Comparison of ENCODE assay signal across 31 cellular contexts in the genomic region with DNA sequence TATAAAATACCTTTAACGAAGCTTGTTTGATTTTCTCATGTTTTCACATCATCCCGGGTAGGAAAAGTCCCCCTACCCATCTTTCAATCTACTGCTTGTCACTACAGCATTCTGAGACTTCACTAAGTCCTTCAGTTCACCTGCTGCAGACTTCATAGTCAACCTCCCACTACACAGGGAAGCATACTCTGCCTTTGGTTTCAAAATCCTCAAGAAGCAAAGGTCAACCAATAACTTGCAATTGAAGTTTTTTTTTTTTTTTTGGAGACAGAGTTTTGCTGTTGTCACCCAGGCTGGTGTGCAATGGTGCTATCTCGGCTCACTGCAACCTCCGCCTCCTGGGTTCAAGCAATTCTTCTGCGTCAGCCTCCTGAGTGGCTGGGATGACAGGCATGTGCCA. TPM values are rescaled to one million over a fixed set of nuclear protein-coding genes. Genes with fewer than 3 reads are reported as not detected.
"Had no signal": no experiment of that assay in that cellular context is flagged by ENCODE, and none has a peak within 500 bp of the region (broad histone marks: within the 10 kb centered on the region; RNA-seq: fewer than 3 reads in every experiment).

No MANE protein-coding gene starts in this region.

- H3K4me3 ChIP-seq: ascending aorta, left ventricle myocardium inferior, psoas muscle, sigmoid colon, SK-N-MC, smooth muscle cell, tibial nerve had no signal

- H3K36me3 Mint-ChIP-seq: naive B cell; stimulated activated naive B cell treated with anti-CD40 and anti-IgM and Interleukin-4, amounts not matched to agents 10 μg/mL and 1 μg/mL and 100 μg/mL, for 72 hours had no signal

- H3K36me3 ChIP-seq: ascending aorta, brain microvascular endothelial cell, left ventricle myocardium inferior, sigmoid colon, WERI-Rb-1 had no signal

- H3K27me3 ChIP-seq: ascending aorta, brain microvascular endothelial cell, sigmoid colon, tibial nerve had no signal

- H3K27me3 Mint-ChIP-seq: activated CD4-positive, alpha-beta memory T cell treated with anti-CD3 and anti-CD28 coated beads, Interleukin-2, amount 10 ng/mL, durations not matched to agents 7 days and 5 days; activated naive CD8-positive, alpha-beta T cell treated with anti-CD3 and anti-CD28 coated beads, Interleukin-2, amount 10 ng/mL, durations not matched to agents 7 days and 5 days; activated T-cell treated with anti-CD3 and anti-CD28 coated beads, Interleukin-2, amount 50 U/mL, for 24 hours; dendritic cell treated with granulocyte-macrophage colony-stimulating factor and Interleukin-4, amounts not matched to agents 40 ng/mL and 50 ng/mL, for 4 days; naive B cell; stimulated activated naive B cell treated with anti-CD40 and anti-IgM and Interleukin-4, amounts not matched to agents 10 μg/mL and 1 μg/mL and 100 μg/mL, for 72 hours had no signal

- H3K4me3 Mint-ChIP-seq: activated CD4-positive, alpha-beta memory T cell treated with anti-CD3 and anti-CD28 coated beads, Interleukin-2, amount 10 ng/mL, durations not matched to agents 7 days and 5 days; activated CD4-positive, alpha-beta T cell treated with anti-CD3 and anti-CD28 coated beads, Interleukin-2, amount 10 ng/mL, durations not matched to agents 24 days and 14 days; activated naive CD8-positive, alpha-beta T cell treated with anti-CD3 and anti-CD28 coated beads, Interleukin-2, amount 10 ng/mL, durations not matched to agents 7 days and 5 days; activated T-cell treated with anti-CD3 and anti-CD28 coated beads, Interleukin-2, amount 50 U/mL, for 24 hours; dendritic cell treated with granulocyte-macrophage colony-stimulating factor and Interleukin-4, amounts not matched to agents 40 ng/mL and 50 ng/mL, for 4 days; endodermal cell; naive B cell; neural crest cell; stimulated activated naive B cell treated with anti-CD40 and anti-IgM and Interleukin-4, amounts not matched to agents 10 μg/mL and 1 μg/mL and 100 μg/mL, for 72 hours had no signal

- H3K27ac Mint-ChIP-seq: activated CD4-positive, alpha-beta memory T cell treated with anti-CD3 and anti-CD28 coated beads, Interleukin-2, amount 10 ng/mL, durations not matched to agents 7 days and 5 days; activated naive CD8-positive, alpha-beta T cell treated with anti-CD3 and anti-CD28 coated beads, Interleukin-2, amount 10 ng/mL, durations not matched to agents 7 days and 5 days; dendritic cell treated with granulocyte-macrophage colony-stimulating factor and Interleukin-4, amounts not matched to agents 40 ng/mL and 50 ng/mL, for 4 days; endodermal cell; stimulated activated naive B cell treated with anti-CD40 and anti-IgM and Interleukin-4, amounts not matched to agents 10 μg/mL and 1 μg/mL and 100 μg/mL, for 72 hours had no signal

- ATAC-seq: activated CD4-positive, CD25-positive, alpha-beta regulatory T cell treated with anti-CD3 and anti-CD28 coated beads, Interleukin-2, amount 50 U/mL, for 24 hours; esophagus mucosa; psoas muscle; stimulated activated naive B cell treated with anti-CD40 and anti-IgM and Interleukin-4, amounts not matched to agents 10 μg/mL and 1 μg/mL and 100 μg/mL, for 72 hours had no signal

- H3K9me3 ChIP-seq: ascending aorta, left ventricle myocardium inferior, psoas muscle, sigmoid colon, tibial nerve had no signal

- H3K4me1 ChIP-seq: ascending aorta, left ventricle myocardium inferior, parathyroid adenoma, psoas muscle, sigmoid colon had no signal

- H3K9me3 Mint-ChIP-seq: activated CD4-positive, alpha-beta memory T cell treated with anti-CD3 and anti-CD28 coated beads, Interleukin-2, amount 10 ng/mL, durations not matched to agents 7 days and 5 days; activated CD4-positive, alpha-beta T cell treated with anti-CD3 and anti-CD28 coated beads, Interleukin-2, amount 10 ng/mL, durations not matched to agents 24 days and 14 days; activated naive CD8-positive, alpha-beta T cell treated with anti-CD3 and anti-CD28 coated beads, Interleukin-2, amount 10 ng/mL, durations not matched to agents 7 days and 5 days; activated T-cell treated with anti-CD3 and anti-CD28 coated beads, Interleukin-2, amount 50 U/mL, for 24 hours; dendritic cell treated with granulocyte-macrophage colony-stimulating factor and Interleukin-4, amounts not matched to agents 40 ng/mL and 50 ng/mL, for 4 days; endodermal cell; naive B cell; stimulated activated naive B cell treated with anti-CD40 and anti-IgM and Interleukin-4, amounts not matched to agents 10 μg/mL and 1 μg/mL and 100 μg/mL, for 72 hours had no signal

- DNase-seq: activated CD4-positive, alpha-beta memory T cell treated with anti-CD3 and anti-CD28 coated beads, Interleukin-2, amount 10 ng/mL, durations not matched to agents 7 days and 5 days; activated CD4-positive, alpha-beta T cell treated with anti-CD3 and anti-CD28 coated beads, Interleukin-2, amount 10 ng/mL, durations not matched to agents 24 days and 14 days; activated CD8-positive, alpha-beta memory T cell treated with anti-CD3 and anti-CD28 coated beads, Interleukin-2, amount 50 U/mL, for 48 hours; activated naive CD8-positive, alpha-beta T cell treated with anti-CD3 and anti-CD28 coated beads, Interleukin-2, amount 10 ng/mL, durations not matched to agents 7 days and 5 days; activated T-cell treated with anti-CD3 and anti-CD28 coated beads, Interleukin-2, amount 50 U/mL, for 24 hours; brain microvascular endothelial cell; endodermal cell; foreskin fibroblast; head of caudate nucleus; left ventricle myocardium inferior; naive B cell; occipital lobe; psoas muscle; sigmoid colon; stimulated activated CD4-positive, alpha-beta T cell treated with anti-CD3 and anti-CD28 coated beads, Interleukin-1b, Interleukin-23, amount 100 ng/mL, for 48 hours; stimulated activated CD4-positive, alpha-beta T cell treated with anti-CD3 and anti-CD28 coated beads, Interleukin-4, amount 100 ng/mL, for 4 hours; stimulated activated CD8-positive, alpha-beta memory T cell treated with anti-CD3 and anti-CD28 coated beads, Interleukin-4, amount 100 ng/mL, for 48 hours; stimulated activated naive B cell treated with anti-CD40 and anti-IgM and Interleukin-4, amounts not matched to agents 10 μg/mL and 1 μg/mL and 100 μg/mL, for 72 hours; T-helper 9 cell; WERI-Rb-1 had no signal

- H3K27ac ChIP-seq: ascending aorta, brain microvascular endothelial cell, left ventricle myocardium inferior, parathyroid adenoma, psoas muscle, sigmoid colon, SK-N-MC, tibial nerve, WERI-Rb-1 had no signal

RNA-seq across cellular contexts. Expression of a gene that starts 4.7 kb away (rescaled TPM):
- total RNA-seq: endodermal cell, kidney epithelial cell, neural crest cell, smooth muscle cell had no signal

RNA-seq across cellular contexts. Expression of a gene that starts 11.2 kb away (rescaled TPM):
- total RNA-seq: ascending aorta, cardiac septum, left ventricle myocardium inferior had no signal
